ENCODE assay signal across 18 cellular contexts in genomic region chr9:97505845-97506244, GRCh38. TPM values are rescaled to one million over a fixed set of nuclear protein-coding genes. Genes with fewer than 3 reads are reported as not detected.
DNase-seq lines count a peak whose midpoint lies in the region; ATAC-seq and TF ChIP-seq lines count a peak whose summit lies in the region.
"Had no signal": no experiment of that assay in that cellular context is flagged by ENCODE, and none has a peak within 500 bp of the region (broad histone marks: within the 10 kb centered on the region; RNA-seq: fewer than 3 reads in every experiment).

No MANE protein-coding gene starts in this region.

- H3K23ac ChIP-seq in IMR-90 (ENCODE audit: low read depth, low read length): no peak overlapping the region

- H3K79me1 ChIP-seq in IMR-90 (ENCODE audit: low read depth in 1 of 2, low read length in 2 of 2): 0 out of 4 replicates have a peak, but pooled peaks cover 0 to 3% of the 10 kb centered on the region in 2 experiments

- H4K91ac ChIP-seq in IMR-90 (ENCODE audit: insufficient read depth, low read depth, low read length): no peak overlapping the region

- 0 out of 2 replicates have a peak, but pooled peaks cover 3% of the 10 kb centered on the region for H4K20me1 ChIP-seq in IMR-90 (ENCODE audit: insufficient read depth, low read length)
- peaks cover 3% of the 10 kb centered on the region for H4K20me1 ChIP-seq in osteoblast (ENCODE audit: insufficient read depth, low read length)

- H3K14ac ChIP-seq in IMR-90 (replicated peaks; ENCODE audit: low read depth, low read length): no peak overlapping the region

- CTCF ChIA-PET in IMR-90 (lab: Yijun Ruan, JAX): interaction anchor here (1.1 to 1.6 kb wide), 3 partner anchors 11 to 93 kb away, joined by 3 to 4 read pairs (median 3); no protein-coding TSS in a partner anchor

- H3K18ac ChIP-seq in IMR-90 (ENCODE audit: low read depth, low read length): no peak overlapping the region

- H3K4me1 ChIP-seq in IMR-90 (ENCODE audit: control insufficient read depth, insufficient read depth, low read length) (peaks cover 19% of the 10 kb centered on the region; the same call in 1 of the 2 replicates), osteoblast (ENCODE audit: insufficient read depth, low read length) (no peaks in the 10 kb centered on the region)

- POLR2A ChIA-PET in IMR-90 (lab: Charles Lee; ENCODE audit: unreplicated experiment): no interaction called here

- no peak overlapping the region for H2AK9ac ChIP-seq in IMR-90 (replicated peaks; ENCODE audit: low read depth, low read length, poor library complexity)

- 100% methylated on average over 1 of the region's 3 CpGs; no CpG with 5 or more reads in 1 of the 2 experiments for WGBS in IMR-90 (ENCODE audit: extremely low coverage in 2 of 2, insufficient read length in 1 of 2), 2 experiments

- H3K4me3 ChIP-seq in IMR-90 (ENCODE audit: insufficient read depth, low read depth, low read length) (no peak overlapping the region), osteoblast (ENCODE audit: insufficient read depth, low read length) (no peak overlapping the region)
- H3K4me3 ChIP-seq: BLaER1 had no signal

- no TSS peak for BruUV-seq in IMR-90 (replicated peaks; lab: Mats Ljungman, UMichigan)

- no peaks in the 10 kb centered on the region for H3K9me3 ChIP-seq in IMR-90 (ENCODE audit: control insufficient read depth, insufficient read depth, low read length)
- H3K9me3 ChIP-seq in osteoblast (ENCODE audit: low read depth, low read length): no peaks in the 10 kb centered on the region

- no peak overlapping the region for H4K5ac ChIP-seq in IMR-90 (ENCODE audit: low read depth, low read length)

- H3K4ac ChIP-seq in IMR-90 (ENCODE audit: low read depth, low read length): no peak overlapping the region

- H2BK15ac ChIP-seq in IMR-90 (ENCODE audit: low read depth, low read length): no peak overlapping the region

- no peak overlapping the region for H2BK20ac ChIP-seq in IMR-90 (ENCODE audit: low read depth, low read length)

- H2BK120ac ChIP-seq in IMR-90 (ENCODE audit: low read depth, low read length): no peak overlapping the region

- H3K27ac ChIP-seq in IMR-90 (ENCODE audit: insufficient read depth, low read length) (no peak overlapping the region), osteoblast (ENCODE audit: low read depth, low read length) (no peak overlapping the region)
- H3K27ac ChIP-seq: BLaER1, RWPE1 had no signal

- peaks cover 20% of the 10 kb centered on the region for H3K27me3 ChIP-seq in IMR-90 (ENCODE audit: control insufficient read depth, insufficient read depth, low read length)
- peaks cover 57% of the 10 kb centered on the region for H3K27me3 ChIP-seq in osteoblast (ENCODE audit: insufficient read depth, low read length)

- no peak overlapping the region for H4K8ac ChIP-seq in IMR-90 (ENCODE audit: low read depth in 2 of 2, low read length in 2 of 2)

- no peak for TF ChIP-seq RAD21 in IMR-90 (IDR thresholded peaks at IDR 0.05; ENCODE audit: low read length)

- TF ChIP-seq CTCF in IMR-90 (conservative IDR thresholded peaks at IDR 0.05; ENCODE audit: low read depth, low read length): no peak
- TF ChIP-seq CTCF in osteoblast (IDR thresholded peaks at IDR 0.05; ENCODE audit: extremely low read depth, low read depth, low read length): no peak

- H3K36me3 ChIP-seq in IMR-90 (ENCODE audit: control insufficient read depth, insufficient read depth, low read length) (no peaks in the 10 kb centered on the region), osteoblast (ENCODE audit: insufficient read depth, low read length) (no peaks in the 10 kb centered on the region)
- H3K36me3 ChIP-seq: BLaER1 had no signal

- H2AFZ ChIP-seq in IMR-90 (replicated peaks; ENCODE audit: low read length, poor library complexity) (no peak overlapping the region), osteoblast (ENCODE audit: low read length) (no peak overlapping the region)

- H3K56ac ChIP-seq in IMR-90 (ENCODE audit: extremely low read depth, insufficient read depth, low read length): no peak overlapping the region

- no peak overlapping the region for H3K9ac ChIP-seq in IMR-90 (ENCODE audit: low read depth, low read length)
- H3K9ac ChIP-seq: BLaER1 had no signal

- no peak for TF ChIP-seq POLR2A in IMR-90 (IDR thresholded peaks at IDR 0.05; ENCODE audit: low read depth, low read length)

- H3K9me1 ChIP-seq in IMR-90 (ENCODE audit: insufficient read depth, low read length): peaks cover 3% of the 10 kb centered on the region

- no peak overlapping the region for H3K4me2 ChIP-seq in IMR-90 (ENCODE audit: low read depth, low read length)
- H3K4me2 ChIP-seq in osteoblast (ENCODE audit: insufficient read depth, low read length): no peak overlapping the region
- H3K4me2 ChIP-seq: BLaER1 had no signal

- intact Hi-C loops in IMR-90 (cut with micrococcal nuclease): no loop called here

- H2AK5ac ChIP-seq in IMR-90 (ENCODE audit: low read depth, low read length): 0 out of 2 replicates have a peak overlapping the region, but pooled peaks have one; percentile 3

- H3K79me2 ChIP-seq in osteoblast (ENCODE audit: insufficient read depth, low read length): no peaks in the 10 kb centered on the region

- no peak overlapping the region for H2BK5ac ChIP-seq in IMR-90 (ENCODE audit: low read depth, low read length, poor library complexity, severe bottlenecking)

- no peak for DNase-seq in IMR-90
- peak; percentile 91 for DNase-seq in cerebellar cortex (ENCODE audit: low spot score)
- peak; percentile 62 for DNase-seq in osteoblast (ENCODE audit: insufficient read length, low spot score, missing footprints)
- DNase-seq in ureter (ENCODE audit: low spot score): peak; percentile 17
- no peak for DNase-seq in hippocampal formation (lab: John Stamatoyannopoulos, UW)
- no peak for DNase-seq in stimulated activated CD4-positive, alpha-beta T cell treated with anti-CD3 and anti-CD28 coated beads, Interleukin-1b, Interleukin-23, amount 100 ng/mL, for 48 hours
- DNase-seq in activated CD4-positive, CD25-positive, alpha-beta regulatory T cell (lab: John Stamatoyannopoulos, UW): no peak
- DNase-seq: CD4-positive, alpha-beta T cell; DMS153; NCI-H1105; NCI-H146; NCI-H2029; NCI-H2227 treated with DMSO at 0.1 percent for 48 hours; NCI-H510A; SIG-M5 had no signal

- in situ Hi-C loops in IMR-90 (cut with MboI; ENCODE audit: low sequenced_read_pairs): no loop called here

- ATAC-seq in IMR-90 (ENCODE audit: low read depth): no peak
- ATAC-seq: HCT116 had no signal

- dilution Hi-C loops in IMR-90 (cut with HindIII; ENCODE audit: low sequenced_read_pairs, unreplicated experiment): no loop called here

TF ChIP-seq in IMR-90, 13 proteins besides CTCF, POLR2A, EP300 and RAD21:
- TF ChIP-seq NFE2L2 (IDR thresholded peaks at IDR 0.05; ENCODE audit: low read depth, low read length): no peak
- TF ChIP-seq BHLHE40 (IDR thresholded peaks at IDR 0.05; ENCODE audit: low read depth, low read length): no peak
- TF ChIP-seq MAZ (IDR thresholded peaks at IDR 0.05; ENCODE audit: borderline replicate concordance, low read depth, low read length): no peak
- TF ChIP-seq RCOR1 (IDR thresholded peaks at IDR 0.05; ENCODE audit: insufficient replicate concordance, low read length): no peak
- TF ChIP-seq, protein P1, sequence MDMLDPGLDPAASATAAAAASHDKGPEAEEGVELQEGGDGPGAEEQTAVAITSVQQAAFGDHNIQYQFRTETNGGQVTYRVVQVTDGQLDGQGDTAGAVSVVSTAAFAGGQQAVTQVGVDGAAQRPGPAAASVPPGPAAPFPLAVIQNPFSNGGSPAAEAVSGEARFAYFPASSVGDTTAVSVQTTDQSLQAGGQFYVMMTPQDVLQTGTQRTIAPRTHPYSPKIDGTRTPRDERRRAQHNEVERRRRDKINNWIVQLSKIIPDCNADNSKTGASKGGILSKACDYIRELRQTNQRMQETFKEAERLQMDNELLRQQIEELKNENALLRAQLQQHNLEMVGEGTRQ (IDR thresholded peaks at IDR 0.05; ENCODE audit: low read depth, low read length): no peak
- no peak for TF ChIP-seq CEBPB (IDR thresholded peaks at IDR 0.05; ENCODE audit: low read depth, low read length)
- TF ChIP-seq FOS (IDR thresholded peaks at IDR 0.05; ENCODE audit: low read depth, low read length): no peak
- no peak for TF ChIP-seq ELK1 (IDR thresholded peaks at IDR 0.05; ENCODE audit: borderline replicate concordance, low read depth, low read length)

RNA-seq across cellular contexts. Expression of gene TMOD1, which starts 4.4 kb away (rescaled TPM):
- 0.18 and 0.28 TPM in 2 replicates for total RNA-seq in IMR-90 (2012; rRNA removed)
- polyA plus RNA-seq in IMR-90 (2012; rRNA removed): 0.19 and 0.38 TPM in 2 replicates
- 0.16 and 0.26 TPM in 2 replicates for polyA plus RNA-seq in IMR-90 (2012; cell fraction: cytosol; rRNA removed)
- polyA plus RNA-seq in IMR-90 (2012; cell fraction: nucleus; rRNA removed; ENCODE audit: low replicate concordance): 0.10 and 0.66 TPM in 2 replicates
- total RNA-seq in osteoblast: not detected in 2 replicates
- total RNA-seq in ureter: 29.3 TPM

Comparison
In these comparisons a context has a peak if more than half of its experiments do, and no peak if none do; other contexts are left out.
1. DNase-seq: peak in cerebellar cortex (single experiment), osteoblast (single experiment) and ureter (single experiment); none in IMR-90 (single experiment), hippocampal formation (0 of 2), stimulated activated CD4-positive, alpha-beta T cell treated with anti-CD3 and anti-CD28 coated beads, Interleukin-1b, Interleukin-23, amount 100 ng/mL, for 48 hours (single experiment) and activated CD4-positive, CD25-positive, alpha-beta regulatory T cell (0 of 4).
2. RNA of gene TMOD1, which starts 4.4 kb away (total RNA-seq): 29.3 TPM in ureter (single experiment); 0.18 to 0.28 TPM in IMR-90 and not detected in osteoblast; every median in the first group is over 10 times any median in the second.